Comparison of ENCODE assay signal across 16 cellular contexts in genomic region chr7:81810448-81811155, GRCh38. TPM values are rescaled to one million over a fixed set of nuclear protein-coding genes. Genes with fewer than 3 reads are reported as not detected.
DNase-seq lines count a peak whose midpoint lies in the region; TF ChIP-seq lines count a peak whose summit lies in the region.
"Had no signal": no experiment of that assay in that cellular context is flagged by ENCODE, and none has a peak within 500 bp of the region (broad histone marks: within the 10 kb centered on the region; RNA-seq: fewer than 3 reads in every experiment).

No MANE protein-coding gene starts in this region.

- intact Hi-C loops in dendritic cell treated with granulocyte-macrophage colony-stimulating factor and Interleukin-4, amounts not matched to agents 40 ng/mL and 50 ng/mL, for 4 days (cut with micrococcal nuclease): loop anchor here (1.0 to 5.0 kb wide), 2 partner anchors 37 kb away; no protein-coding TSS in a partner anchor
- intact Hi-C loops in head of caudate nucleus (cut with DNase I): no loop called here

- no peaks in the 10 kb centered on the region for H3K36me3 Mint-ChIP-seq in dendritic cell treated with granulocyte-macrophage colony-stimulating factor and Interleukin-4, amounts not matched to agents 40 ng/mL and 50 ng/mL, for 4 days (ENCODE audit: low read depth)

- H3K4me1 Mint-ChIP-seq in dendritic cell treated with granulocyte-macrophage colony-stimulating factor and Interleukin-4, amounts not matched to agents 40 ng/mL and 50 ng/mL, for 4 days (ENCODE audit: low read depth): peaks cover 16% of the 10 kb centered on the region
- H3K4me1 Mint-ChIP-seq: activated CD4-positive, alpha-beta T cell treated with anti-CD3 and anti-CD28 coated beads, Interleukin-2, amount 10 ng/mL, durations not matched to agents 24 days and 14 days had no signal

- H3K4me3 Mint-ChIP-seq in dendritic cell treated with granulocyte-macrophage colony-stimulating factor and Interleukin-4, amounts not matched to agents 40 ng/mL and 50 ng/mL, for 4 days: peak overlapping the region; percentile 17
- H3K4me3 Mint-ChIP-seq: activated CD4-positive, alpha-beta T cell treated with anti-CD3 and anti-CD28 coated beads, Interleukin-2, amount 10 ng/mL, durations not matched to agents 24 days and 14 days; activated naive CD4-positive, alpha-beta T cell treated with anti-CD3 and anti-CD28 coated beads for 36 hours had no signal

- no peaks in the 10 kb centered on the region for H3K9me3 Mint-ChIP-seq in dendritic cell treated with granulocyte-macrophage colony-stimulating factor and Interleukin-4, amounts not matched to agents 40 ng/mL and 50 ng/mL, for 4 days
- H3K9me3 Mint-ChIP-seq: activated CD4-positive, alpha-beta T cell treated with anti-CD3 and anti-CD28 coated beads, Interleukin-2, amount 10 ng/mL, durations not matched to agents 24 days and 14 days had no signal

- no peaks in the 10 kb centered on the region for H3K27me3 Mint-ChIP-seq in dendritic cell treated with granulocyte-macrophage colony-stimulating factor and Interleukin-4, amounts not matched to agents 40 ng/mL and 50 ng/mL, for 4 days
- H3K27me3 Mint-ChIP-seq: activated CD4-positive, alpha-beta T cell treated with anti-CD3 and anti-CD28 coated beads, Interleukin-2, amount 10 ng/mL, durations not matched to agents 24 days and 14 days had no signal

- peak overlapping the region; percentile 79 for H3K27ac Mint-ChIP-seq in dendritic cell treated with granulocyte-macrophage colony-stimulating factor and Interleukin-4, amounts not matched to agents 40 ng/mL and 50 ng/mL, for 4 days
- H3K27ac Mint-ChIP-seq: activated CD4-positive, alpha-beta T cell treated with anti-CD3 and anti-CD28 coated beads, Interleukin-2, amount 10 ng/mL, durations not matched to agents 24 days and 14 days; activated naive CD4-positive, alpha-beta T cell treated with anti-CD3 and anti-CD28 coated beads for 36 hours had no signal

- H3K4me3 ChIP-seq in neutrophil (ENCODE audit: low read depth in 1 of 2, low read length in 1 of 2) (no peak overlapping the region), Peyer's patch (no peak overlapping the region)
- H3K4me3 ChIP-seq in effector memory CD4-positive, alpha-beta T cell (ENCODE audit: insufficient read depth, low read depth, low read length, poor library complexity, severe bottlenecking): no peak overlapping the region
- H3K4me3 ChIP-seq: ovary had no signal

- no peaks in the 10 kb centered on the region for H3K36me3 ChIP-seq in neutrophil
- H3K36me3 ChIP-seq in Peyer's patch: no peaks in the 10 kb centered on the region
- no peaks in the 10 kb centered on the region for H3K36me3 ChIP-seq in effector memory CD4-positive, alpha-beta T cell (ENCODE audit: control insufficient read depth, insufficient read depth, low read length)
- H3K36me3 ChIP-seq: ovary had no signal

- H3K9me3 ChIP-seq in neutrophil: no peaks in the 10 kb centered on the region
- H3K9me3 ChIP-seq in Peyer's patch: no peaks in the 10 kb centered on the region
- no peaks in the 10 kb centered on the region for H3K9me3 ChIP-seq in effector memory CD4-positive, alpha-beta T cell (ENCODE audit: control insufficient read depth, low read length)
- H3K9me3 ChIP-seq: ovary had no signal

- no peak for TF ChIP-seq POLR2A in Peyer's patch (IDR thresholded peaks at IDR 0.05)

- in situ Hi-C loops in KBM-7 (cut with MboI; ENCODE audit: low pct_unique_long_range_greater_than_20kb, low sequenced_read_pairs): no loop called here

- H3K27me3 ChIP-seq in neutrophil: no peaks in the 10 kb centered on the region
- H3K27me3 ChIP-seq in Peyer's patch: no peaks in the 10 kb centered on the region
- no peaks in the 10 kb centered on the region for H3K27me3 ChIP-seq in effector memory CD4-positive, alpha-beta T cell (replicated peaks; ENCODE audit: control insufficient read depth, insufficient read depth, low read length, poor library complexity, severe bottlenecking)
- H3K27me3 ChIP-seq: foreskin keratinocyte, ovary had no signal

- peak; percentile 51 for DNase-seq in KBM-7
- DNase-seq in NOMO-1 treated with dmso at 0.1 percent for 144 hours (lab: John Stamatoyannopoulos, UW; ENCODE audit: unreplicated experiment): peak; percentile 75
- DNase-seq in Peyer's patch: no peak
- no peak for DNase-seq in effector memory CD4-positive, alpha-beta T cell
- DNase-seq in head of caudate nucleus: no peak
- no peak for DNase-seq in stimulated activated CD4-positive, alpha-beta T cell treated with anti-CD3 and anti-CD28 coated beads, Interleukin-1b, Interleukin-23, amount 100 ng/mL, for 48 hours
- DNase-seq: activated CD4-positive, alpha-beta T cell treated with anti-CD3 and anti-CD28 coated beads, Interleukin-2, amount 10 ng/mL, durations not matched to agents 24 days and 14 days; activated naive CD4-positive, alpha-beta T cell treated with anti-CD3 and anti-CD28 coated beads for 36 hours; foreskin keratinocyte; left colon; NCI-H1694; ovary; stimulated activated CD4-positive, alpha-beta T cell treated with anti-CD3 and anti-CD28 coated beads, Interleukin-4, amount 100 ng/mL, for 1 hour had no signal

- no peak for TF ChIP-seq CTCF in neutrophil (IDR thresholded peaks at IDR 0.05)
- no peak for TF ChIP-seq CTCF in Peyer's patch (IDR thresholded peaks at IDR 0.05)

- peaks cover 14 to 19% of the 10 kb centered on the region in 2 experiments for H3K4me1 ChIP-seq in neutrophil (ENCODE audit: control insufficient read depth in 1 of 2, insufficient read depth in 1 of 2, low read depth in 1 of 2, low read length in 1 of 2)
- no peaks in the 10 kb centered on the region for H3K4me1 ChIP-seq in Peyer's patch
- no peaks in the 10 kb centered on the region for H3K4me1 ChIP-seq in effector memory CD4-positive, alpha-beta T cell (ENCODE audit: control insufficient read depth, insufficient read depth, low read length, poor library complexity, severe bottlenecking)
- H3K4me1 ChIP-seq: foreskin keratinocyte had no signal

- H3K27ac ChIP-seq in neutrophil (peak overlapping the region; percentile 87), Peyer's patch (peak overlapping the region in 1 of 4 donors; percentile 14)
- H3K27ac ChIP-seq in effector memory CD4-positive, alpha-beta T cell (ENCODE audit: insufficient read depth, low read length, poor library complexity, severe bottlenecking): no peak overlapping the region
- H3K27ac ChIP-seq: foreskin keratinocyte, ovary had no signal

RNA-seq across cellular contexts. Expression of gene HGF, which starts 40.8 kb away (rescaled TPM):
- total RNA-seq in Peyer's patch: 1 to 10 TPM in 3 of 4 donors, under 1 TPM in 1; 0.88 to 5.0 (median 3.8) TPM
- total RNA-seq: activated CD4-positive, alpha-beta T cell treated with anti-CD3 and anti-CD28 coated beads, Interleukin-2, amount 10 ng/mL, durations not matched to agents 24 days and 14 days; activated naive CD4-positive, alpha-beta T cell treated with anti-CD3 and anti-CD28 coated beads for 36 hours; foreskin keratinocyte; HT1080 had no signal

Comparison
In these comparisons a context has a peak if more than half of its experiments do, and no peak if none do; other contexts are left out.
1. DNase-seq: peak in KBM-7 (single experiment) and NOMO-1 treated with dmso at 0.1 percent for 144 hours (single experiment); none in Peyer's patch (0 of 3), effector memory CD4-positive, alpha-beta T cell (0 of 3), head of caudate nucleus (0 of 42) and stimulated activated CD4-positive, alpha-beta T cell treated with anti-CD3 and anti-CD28 coated beads, Interleukin-1b, Interleukin-23, amount 100 ng/mL, for 48 hours (single experiment).